Comparison of ENCODE assay signal across 20 cellular contexts in the genomic region with DNA sequence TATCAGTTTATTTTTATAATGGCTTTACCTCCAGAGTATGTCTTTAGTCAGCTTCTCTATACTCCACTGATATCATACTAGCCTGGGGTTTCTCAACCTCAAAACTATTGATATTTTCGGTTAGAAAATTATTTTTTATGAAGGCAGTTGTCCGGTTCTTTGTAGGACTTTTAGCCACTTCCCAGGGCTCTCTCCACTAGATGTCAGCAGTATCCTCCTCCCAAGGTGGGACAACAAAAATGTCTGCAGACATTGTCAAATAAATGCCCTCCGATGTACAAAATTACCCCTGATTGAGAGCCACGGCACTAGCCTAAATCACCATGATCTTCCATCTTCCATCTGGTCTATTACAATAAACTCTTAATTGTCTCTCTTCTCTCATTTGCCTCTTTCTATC. TPM values are rescaled to one million over a fixed set of nuclear protein-coding genes. Genes with fewer than 3 reads are reported as not detected.
DNase-seq lines count a peak whose midpoint lies in the region; ATAC-seq, FAIRE-seq and TF ChIP-seq lines count a peak whose summit lies in the region.
"Had no signal": no experiment of that assay in that cellular context is flagged by ENCODE, and none has a peak within 500 bp of the region (broad histone marks: within the 10 kb centered on the region; RNA-seq: fewer than 3 reads in every experiment).

No MANE protein-coding gene starts in this region.

- POLR2A ChIA-PET in MCF 10A (lab: Yijun Ruan, JAX) = interaction anchor here (0.6 kb wide), 1 partner anchor 1608 kb away, joined by 3 read pairs; no protein-coding TSS in a partner anchor
- POLR2A ChIA-PET in RWPE1 (lab: Yijun Ruan, JAX; ENCODE audit: low non-redundant PET) = no interaction called here

- no peak for TF ChIP-seq EP300 in stomach (IDR thresholded peaks at IDR 0.05)

- H3K4me1 Mint-ChIP-seq in MCF 10A (ENCODE audit: insufficient read depth, unreplicated experiment) = peaks cover 7% of the 10 kb centered on the region

- H3K36me3 ChIP-seq in breast epithelium (no peaks in the 10 kb centered on the region), stomach (no peaks in the 10 kb centered on the region)
- H3K36me3 ChIP-seq: esophagus muscularis mucosa, heart right ventricle had no signal

- intact Hi-C loops in MCF 10A (cut with micrococcal nuclease) (loop anchor here (5.0 kb wide), 1 partner anchor 248 kb away; no protein-coding TSS in a partner anchor), breast epithelium (cut with DNase I; ENCODE audit: low total_unique reads) (no loop called here), stomach (cut with DNase I; ENCODE audit: low total_unique reads) (no loop called here)

- H3K4me1 ChIP-seq in breast epithelium = peaks cover 0 to 3% of the 10 kb centered on the region in 2 donors
- H3K4me1 ChIP-seq in stomach = peaks cover 0 to 16% (median 14%) of the 10 kb centered on the region in 4 donors
- H3K4me1 ChIP-seq: parathyroid adenoma had no signal

- H3K27ac Mint-ChIP-seq in MCF 10A (ENCODE audit: low read depth, unreplicated experiment) = no peak overlapping the region
- H3K27ac Mint-ChIP-seq: activated T-helper 2 cell treated with anti-CD3 and anti-CD28 coated beads, Interferon-gamma antibody, Interleukin-2, Interleukin-4, amounts not matched to agents 10 μg/mL and 5 μg/mL and 100 μg/mL, durations not matched to agents 14 hours and 24 hours and 36 hours; stimulated activated naive CD8-positive, alpha-beta T cell treated with anti-CD3 and anti-CD28 coated beads, Interleukin-15, Interleukin-2, amounts not matched to agents 100 ng/mL and 50 ng/mL, for 24 hours had no signal

- H3K4me3 Mint-ChIP-seq in MCF 10A (ENCODE audit: unreplicated experiment) = no peak overlapping the region
- H3K4me3 Mint-ChIP-seq: IgD-negative memory B cell; stimulated activated naive CD8-positive, alpha-beta T cell treated with anti-CD3 and anti-CD28 coated beads, Interleukin-15, Interleukin-2, amounts not matched to agents 100 ng/mL and 50 ng/mL, for 24 hours had no signal

- peaks cover 73% of the 10 kb centered on the region for H3K27me3 Mint-ChIP-seq in MCF 10A (ENCODE audit: insufficient read depth, unreplicated experiment)

- ATAC-seq in esophagus mucosa = no peak
- ATAC-seq: heart right ventricle had no signal

- no peak overlapping the region for H3K4me3 ChIP-seq in breast epithelium
- H3K4me3 ChIP-seq in epithelial cell of proximal tubule (ENCODE audit: low read depth, low read length) = no peak overlapping the region
- no peak overlapping the region for H3K4me3 ChIP-seq in stomach
- H3K4me3 ChIP-seq: coronary artery, esophagus muscularis mucosa, heart right ventricle had no signal

- TF ChIP-seq POLR2A in breast epithelium (IDR thresholded peaks at IDR 0.05) (no peak), stomach (IDR thresholded peaks at IDR 0.05) (no peak)

- FAIRE-seq in urothelium cell line (lab: Jason Lieb, UNC) = peak; percentile 32

- H3K27me3 ChIP-seq in breast epithelium (peaks cover 0 to 25% of the 10 kb centered on the region in 2 donors), stomach (peaks cover 0 to 27% (median 17%) of the 10 kb centered on the region in 3 donors)

- 55 to 80% (median 68%) methylated on average over 4 of the region's 4 CpGs for WGBS in stomach, 5 donors

- CTCF ChIA-PET in MCF 10A (lab: Yijun Ruan, JAX) (interaction anchor here (0.5 to 1.1 kb wide), 4 partner anchors 9 to 770 kb away, joined by 3 to 5 read pairs (median 4); no protein-coding TSS in a partner anchor), RWPE1 (lab: Yijun Ruan, JAX) (interaction anchor here (0.8 kb wide), 1 partner anchor 1142 kb away, joined by 6 read pairs; no protein-coding TSS in a partner anchor)

- no peaks in the 10 kb centered on the region for H3K36me3 Mint-ChIP-seq in MCF 10A (ENCODE audit: insufficient read depth, unreplicated experiment)
- H3K36me3 Mint-ChIP-seq: IgD-negative memory B cell had no signal

- H3K9me3 Mint-ChIP-seq in MCF 10A (ENCODE audit: unreplicated experiment) = no peaks in the 10 kb centered on the region
- H3K9me3 Mint-ChIP-seq: activated T-helper 2 cell treated with anti-CD3 and anti-CD28 coated beads, Interferon-gamma antibody, Interleukin-2, Interleukin-4, amounts not matched to agents 10 μg/mL and 5 μg/mL and 100 μg/mL, durations not matched to agents 14 hours and 24 hours and 36 hours had no signal

- DNase-seq in MCF 10A (ENCODE audit: unreplicated experiment) (peak; percentile 26), breast epithelium (ENCODE audit: low spot score in 2 of 2) (no peak), RWPE1 (ENCODE audit: low spot score) (no peak), epithelial cell of proximal tubule (ENCODE audit: low read depth) (no peak), urothelium cell line (ENCODE audit: low spot score) (peak; percentile 30), stomach (no peak), NCI-H748 (lab: John Stamatoyannopoulos, UW; ENCODE audit: unreplicated experiment) (no peak)
- DNase-seq: amniotic stem cell; COR-L47; GDM1; heart right ventricle; NCI-H1092; stimulated activated CD4-positive, alpha-beta T cell treated with anti-CD3 and anti-CD28 coated beads, Interleukin-12 subunit alpha, Interleukin-12 subunit beta, amount 100 ng/mL, for 4 hours had no signal

- H3K9me3 ChIP-seq in breast epithelium (no peaks in the 10 kb centered on the region), stomach (no peaks in the 10 kb centered on the region)
- H3K9me3 ChIP-seq: heart right ventricle had no signal

- BruUV-seq in MCF 10A (replicated peaks; lab: Mats Ljungman, UMichigan) = no TSS peak

- no peak overlapping the region for H3K27ac ChIP-seq in breast epithelium
- H3K27ac ChIP-seq in RWPE1 = no peak overlapping the region
- H3K27ac ChIP-seq in stomach = no peak overlapping the region
- H3K27ac ChIP-seq: coronary artery, esophagus muscularis mucosa, heart right ventricle, parathyroid adenoma had no signal

- peak; percentile 32 for TF ChIP-seq CTCF in MCF 10A (IDR thresholded peaks at IDR 0.05; ENCODE audit: unreplicated experiment)
- no peak for TF ChIP-seq CTCF in breast epithelium (IDR thresholded peaks at IDR 0.05)
- peak; percentile 31 for TF ChIP-seq CTCF in RWPE1 (conservative IDR thresholded peaks at IDR 0.05; ENCODE audit: low read depth)
- TF ChIP-seq CTCF in epithelial cell of proximal tubule (conservative IDR thresholded peaks at IDR 0.05; ENCODE audit: low read depth, low read length) = peak; percentile 33
- TF ChIP-seq CTCF in stomach (IDR thresholded peaks at IDR 0.05) = peak in 2 of 7 experiments; percentile 9 to 19

RNA-seq across cellular contexts. Expression of a gene that starts 4.1 kb away (rescaled TPM):
- total RNA-seq in MCF 10A (2022) (not detected in 2 replicates), breast epithelium (1 to 10 TPM in 1 of 3 donors, under 1 TPM in 1, not detected in 1; 0.33 to 1.3 TPM), epithelial cell of proximal tubule (not detected in 2 replicates), stomach (1 to 10 TPM in 1 of 5 donors, under 1 TPM in 2, not detected in 2; 0.45 to 1.5 (median 0.87) TPM), esophagus mucosa (not detected)
- polyA plus RNA-seq in stomach = under 1 TPM in 1 of 3 donors, not detected in 2; 0.06 TPM
- total RNA-seq: activated T-helper 2 cell treated with anti-CD3 and anti-CD28 coated beads, Interferon-gamma antibody, Interleukin-2, Interleukin-4, amounts not matched to agents 10 μg/mL and 5 μg/mL and 100 μg/mL, durations not matched to agents 14 hours and 24 hours and 36 hours; heart right ventricle had no signal
- polyA plus RNA-seq: heart right ventricle, IgD-negative memory B cell had no signal

Comparison
In these comparisons a context has a peak if more than half of its experiments do, and no peak if none do; other contexts are left out.
1. DNase-seq: peak in MCF 10A (single experiment) and urothelium cell line (single experiment); none in breast epithelium (0 of 2), RWPE1 (single experiment), epithelial cell of proximal tubule (single experiment), stomach (single experiment) and NCI-H748 (single experiment).
2. CTCF ChIP-seq: peak in MCF 10A (single experiment), RWPE1 (single experiment) and epithelial cell of proximal tubule (single experiment); none in breast epithelium (0 of 3).